24 cellular contexts compared by ENCODE assay signal in the genomic region with DNA sequence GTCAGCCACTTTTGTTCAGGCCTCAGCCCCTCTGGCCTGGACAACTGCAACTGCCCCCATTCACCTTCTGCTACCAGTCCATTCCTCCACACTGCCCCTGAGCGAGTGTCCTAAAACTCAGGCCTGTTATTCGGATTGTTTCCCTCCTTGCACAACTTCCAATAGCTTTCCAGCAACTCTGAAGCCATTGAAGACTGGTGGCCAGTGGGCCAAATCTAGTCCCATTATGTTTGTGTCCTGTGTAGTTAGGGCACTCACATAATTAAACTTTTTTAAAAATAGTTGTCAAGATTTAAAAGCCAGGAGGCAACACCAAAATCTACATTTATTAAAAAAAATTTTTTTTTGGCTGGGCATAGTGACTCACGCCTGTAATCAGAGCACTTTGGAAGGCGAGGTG. TPM values are rescaled to one million over a fixed set of nuclear protein-coding genes. Genes with fewer than 3 reads are reported as not detected.
"Had no signal": no experiment of that assay in that cellular context is flagged by ENCODE, and none has a peak within 500 bp of the region (broad histone marks: within the 10 kb centered on the region; RNA-seq: fewer than 3 reads in every experiment).

No MANE protein-coding gene starts in this region.

- H3K27ac ChIP-seq: colonic mucosa, heart left ventricle, right lobe of liver, stomach, upper lobe of left lung had no signal

- H3K9me3 Mint-ChIP-seq: activated B cell treated with CpG ODN at 0.5 μM for 24 hours; activated CD4-positive, alpha-beta memory T cell treated with anti-CD3 and anti-CD28 coated beads for 36 hours; activated naive CD8-positive, alpha-beta T cell treated with anti-CD3 and anti-CD28 coated beads, Interleukin-2, amount 10 ng/mL, durations not matched to agents 7 days and 5 days; memory B cell; natural killer cell; stimulated activated effector memory CD8-positive, alpha-beta T cell treated with anti-CD3 and anti-CD28 coated beads, Interleukin-12 subunit alpha, Interleukin-12 subunit beta, amount 100 ng/mL, for 72 hours had no signal

- H3K4me3 Mint-ChIP-seq: activated B cell treated with CpG ODN at 0.5 μM for 24 hours; activated CD4-positive, alpha-beta memory T cell treated with anti-CD3 and anti-CD28 coated beads for 36 hours; activated naive CD8-positive, alpha-beta T cell treated with anti-CD3 and anti-CD28 coated beads, Interleukin-2, amount 10 ng/mL, durations not matched to agents 7 days and 5 days; memory B cell; natural killer cell; stimulated activated effector memory CD8-positive, alpha-beta T cell treated with anti-CD3 and anti-CD28 coated beads, Interleukin-12 subunit alpha, Interleukin-12 subunit beta, amount 100 ng/mL, for 72 hours had no signal

- H3K27ac Mint-ChIP-seq: activated B cell treated with CpG ODN at 0.5 μM for 24 hours; activated CD4-positive, alpha-beta memory T cell treated with anti-CD3 and anti-CD28 coated beads for 36 hours; activated naive CD8-positive, alpha-beta T cell treated with anti-CD3 and anti-CD28 coated beads, Interleukin-2, amount 10 ng/mL, durations not matched to agents 7 days and 5 days; memory B cell; natural killer cell; stimulated activated effector memory CD8-positive, alpha-beta T cell treated with anti-CD3 and anti-CD28 coated beads, Interleukin-12 subunit alpha, Interleukin-12 subunit beta, amount 100 ng/mL, for 72 hours had no signal

- H3K9me3 ChIP-seq: colonic mucosa, heart left ventricle, right lobe of liver, stomach, upper lobe of left lung had no signal

- ATAC-seq: heart left ventricle; left ventricle myocardium superior; natural killer cell; stimulated activated effector memory CD8-positive, alpha-beta T cell treated with anti-CD3 and anti-CD28 coated beads, Interleukin-12 subunit alpha, Interleukin-12 subunit beta, amount 100 ng/mL, for 72 hours had no signal

- H3K36me3 ChIP-seq: colonic mucosa, heart left ventricle, right lobe of liver, stomach, upper lobe of left lung had no signal

- DNase-seq: activated B cell treated with CpG ODN at 0.5 μM for 24 hours; activated CD4-positive, alpha-beta memory T cell treated with anti-CD3 and anti-CD28 coated beads for 36 hours; activated CD4-positive, alpha-beta T cell treated with anti-CD3 and anti-CD28 coated beads for 4 hours; activated naive CD4-positive, alpha-beta T cell treated with Interleukin-2 at 50 U/mL for 16 hours; activated naive CD8-positive, alpha-beta T cell treated with anti-CD3 and anti-CD28 coated beads, Interleukin-2, amount 10 ng/mL, durations not matched to agents 7 days and 5 days; activated T-cell treated with anti-CD3 and anti-CD28 coated beads for 4 hours; amygdala; colonic mucosa; erythroblast; foreskin melanocyte; left ventricle myocardium superior; natural killer cell; stimulated activated CD4-positive, alpha-beta T cell treated with anti-CD3 and anti-CD28 coated beads, Interleukin-4, amount 100 ng/mL, for 24 hours; stomach; T-helper 1 cell; T-helper 9 cell had no signal

- H3K36me3 Mint-ChIP-seq: activated CD4-positive, alpha-beta memory T cell treated with anti-CD3 and anti-CD28 coated beads for 36 hours; activated naive CD8-positive, alpha-beta T cell treated with anti-CD3 and anti-CD28 coated beads, Interleukin-2, amount 10 ng/mL, durations not matched to agents 7 days and 5 days; memory B cell; natural killer cell; stimulated activated effector memory CD8-positive, alpha-beta T cell treated with anti-CD3 and anti-CD28 coated beads, Interleukin-12 subunit alpha, Interleukin-12 subunit beta, amount 100 ng/mL, for 72 hours had no signal

- H3K4me3 ChIP-seq: colonic mucosa, heart left ventricle, right lobe of liver, stomach, upper lobe of left lung had no signal

- H3K27me3 ChIP-seq: right lobe of liver had no signal

RNA-seq across cellular contexts. Expression of a gene that starts 21.6 kb away (rescaled TPM):
- total RNA-seq: activated B cell treated with CpG ODN at 0.5 μM for 24 hours; activated CD4-positive, alpha-beta memory T cell treated with anti-CD3 and anti-CD28 coated beads for 36 hours; activated naive CD8-positive, alpha-beta T cell treated with anti-CD3 and anti-CD28 coated beads, Interleukin-2, amount 10 ng/mL, durations not matched to agents 7 days and 5 days; colonic mucosa; heart left ventricle; left ventricle myocardium superior; natural killer cell; omental fat pad; stomach; temporal lobe; upper lobe of left lung had no signal
- polyA plus RNA-seq: heart left ventricle, small intestine, stomach had no signal

RNA-seq across cellular contexts. Expression of a gene that starts 41.0 kb away (rescaled TPM):
- total RNA-seq: activated B cell treated with CpG ODN at 0.5 μM for 24 hours; activated CD4-positive, alpha-beta memory T cell treated with anti-CD3 and anti-CD28 coated beads for 36 hours; activated naive CD8-positive, alpha-beta T cell treated with anti-CD3 and anti-CD28 coated beads, Interleukin-2, amount 10 ng/mL, durations not matched to agents 7 days and 5 days had no signal
